9 cellular contexts compared by ENCODE assay signal in genomic region chr3:194312743-194313281, GRCh38. TPM values are rescaled to one million over a fixed set of nuclear protein-coding genes. Genes with fewer than 3 reads are reported as not detected.
A peak's percentile ranks its signal among the peaks of the same experiment; 100 is the strongest.
DNase-seq lines count a peak whose midpoint lies in the region; ATAC-seq, FAIRE-seq and TF ChIP-seq lines count a peak whose summit lies in the region.
"Had no signal": no experiment of that assay in that cellular context is flagged by ENCODE, and none has a peak within 500 bp of the region (broad histone marks: within the 10 kb centered on the region; RNA-seq: fewer than 3 reads in every experiment).

No MANE protein-coding gene starts in this region.

- ATAC-seq in sciatic nerve (peak; percentile 76), HG03378 (IDR thresholded peaks at IDR 0.05; ENCODE audit: unreplicated experiment) (no peak)

- H3K4me3 Mint-ChIP-seq in T-helper 2 cell treated with Interferon-gamma antibody and Interleukin-4, amounts not matched to agents 5 μg/mL and 100 μg/mL, for 36 hours, result no peak overlapping the region

- no peak overlapping the region for H3K27ac Mint-ChIP-seq in T-helper 2 cell treated with Interferon-gamma antibody and Interleukin-4, amounts not matched to agents 5 μg/mL and 100 μg/mL, for 36 hours

- peaks cover 3% of the 10 kb centered on the region for H3K36me3 Mint-ChIP-seq in T-helper 2 cell treated with Interferon-gamma antibody and Interleukin-4, amounts not matched to agents 5 μg/mL and 100 μg/mL, for 36 hours (ENCODE audit: low read depth)

- intact Hi-C loops in sciatic nerve (cut with DNase I), result loop anchor here (5.0 kb wide), 1 partner anchor 176 kb away; the partner anchor contains the start of gene HES1

- no peaks in the 10 kb centered on the region for H3K9me3 Mint-ChIP-seq in T-helper 2 cell treated with Interferon-gamma antibody and Interleukin-4, amounts not matched to agents 5 μg/mL and 100 μg/mL, for 36 hours

- peaks cover 59% of the 10 kb centered on the region for H3K4me1 Mint-ChIP-seq in T-helper 2 cell treated with Interferon-gamma antibody and Interleukin-4, amounts not matched to agents 5 μg/mL and 100 μg/mL, for 36 hours (ENCODE audit: low read depth)

- TF ChIP-seq CTCF in foreskin fibroblast (IDR thresholded peaks at IDR 0.05; ENCODE audit: low read depth, low read length) (no peak), D721Med (IDR thresholded peaks at IDR 0.05; ENCODE audit: insufficient read depth, missing control alignments) (no peak)

- peaks cover 33% of the 10 kb centered on the region for H3K27me3 Mint-ChIP-seq in T-helper 2 cell treated with Interferon-gamma antibody and Interleukin-4, amounts not matched to agents 5 μg/mL and 100 μg/mL, for 36 hours (ENCODE audit: low read depth)

- no peak for FAIRE-seq in D721Med (lab: Jason Lieb, UNC)

- H3K4me3 ChIP-seq in foreskin fibroblast (ENCODE audit: low read depth in 1 of 2, low read length in 2 of 2), result no peak overlapping the region

- peak; percentile 35 for DNase-seq in ELR (ENCODE audit: low read depth)
- DNase-seq in NCI-H510A treated with DMSO at 0.1 percent for 48 hours (lab: John Stamatoyannopoulos, UW), result peak; percentile 59
- DNase-seq in foreskin fibroblast, result peak; percentile 6 to 34
- DNase-seq in sciatic nerve (ENCODE audit: low spot score), result peak; percentile 79
- DNase-seq in D721Med (ENCODE audit: insufficient read length, low spot score), result no peak
- DNase-seq in cortex of kidney (lab: John Stamatoyannopoulos, UW), result no peak
- DNase-seq in T-helper 2 cell treated with Interferon-gamma antibody and Interleukin-4, amounts not matched to agents 5 μg/mL and 100 μg/mL, for 36 hours (ENCODE audit: low spot score), result no peak
- DNase-seq: T-helper 2 cell had no signal

RNA-seq across cellular contexts. Expression of gene CPN2, which starts 38.3 kb away (rescaled TPM):
- total RNA-seq in sciatic nerve, result not detected

RNA-seq across cellular contexts. Expression of gene LRRC15, which starts 56.7 kb away (rescaled TPM):
- 0.18 TPM for total RNA-seq in sciatic nerve

Comparison
In these comparisons a context has a peak if more than half of its experiments do, and no peak if none do; other contexts are left out.
1. DNase-seq: peak in ELR (single experiment), NCI-H510A treated with DMSO at 0.1 percent for 48 hours (single experiment), foreskin fibroblast (2 of 2) and sciatic nerve (single experiment); none in D721Med (single experiment), cortex of kidney (single experiment) and T-helper 2 cell treated with Interferon-gamma antibody and Interleukin-4, amounts not matched to agents 5 μg/mL and 100 μg/mL, for 36 hours (single experiment).